Comparison of ENCODE assay signal across 36 cellular contexts in the genomic region with DNA sequence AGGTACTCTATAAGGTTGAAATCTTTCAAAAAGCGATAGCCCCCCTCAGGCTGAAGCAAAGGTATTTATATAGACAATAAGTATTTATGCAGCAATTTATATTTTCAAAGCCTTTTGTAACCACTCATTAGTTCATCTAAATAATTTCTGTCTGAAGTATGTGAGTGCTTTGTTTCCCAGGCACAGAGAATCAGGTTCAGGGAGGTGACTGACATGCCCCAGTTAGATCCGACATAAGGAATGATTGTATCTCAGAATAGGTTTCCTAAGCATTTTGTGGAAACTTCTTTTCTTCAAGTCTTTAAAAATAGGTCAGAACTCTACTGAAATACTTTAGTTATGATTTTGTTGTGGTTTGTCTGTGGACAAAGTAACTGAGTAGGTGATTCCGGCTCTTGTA.
"Had no signal": no experiment of that assay in that cellular context is flagged by ENCODE, and none has a peak within 500 bp of the region (broad histone marks: within the 10 kb centered on the region; RNA-seq: fewer than 3 reads in every experiment).

No MANE protein-coding gene starts in this region.

- H3K4me3 ChIP-seq: adrenal gland, ascending aorta, breast epithelium, cardiac muscle cell had no signal

- ATAC-seq: activated naive CD4-positive, alpha-beta T cell treated with anti-CD3 and anti-CD28 coated beads, Interleukin-2, amount 50 U/mL, for 72 hours; activated naive CD8-positive, alpha-beta T cell treated with anti-CD3 and anti-CD28 coated beads, Interleukin-2, amount 50 U/mL, for 24 hours; activated T-cell treated with anti-CD3 and anti-CD28 coated beads, Interleukin-2, amount 50 U/mL, for 4 hours; activated T-cell treated with anti-CD3 and anti-CD28 coated beads, Interleukin-2, amount 50 U/mL, for 72 hours; activated T-helper 17 cell treated with anti-CD3 and anti-CD28 coated beads, Interleukin-2, amount 50 U/mL, for 72 hours had no signal

- H3K27me3 ChIP-seq: adrenal gland, ascending aorta, brain microvascular endothelial cell, breast epithelium, cardiac muscle cell had no signal

- H3K36me3 Mint-ChIP-seq: activated naive CD4-positive, alpha-beta T cell treated with anti-CD3 and anti-CD28 coated beads, Interleukin-2, amount 10 ng/mL, durations not matched to agents 7 days and 5 days; activated naive CD4-positive, alpha-beta T cell treated with anti-CD3 and anti-CD28 coated beads, Interleukin-2, amount 50 U/mL, for 24 hours; activated naive CD4-positive, alpha-beta T cell treated with anti-CD3 and anti-CD28 coated beads, Interleukin-2, amount 50 U/mL, for 72 hours; activated naive CD8-positive, alpha-beta T cell; activated naive CD8-positive, alpha-beta T cell treated with anti-CD3 and anti-CD28 coated beads for 36 hours; activated naive CD8-positive, alpha-beta T cell treated with anti-CD3 and anti-CD28 coated beads, Interleukin-2, amount 10 ng/mL, durations not matched to agents 7 days and 5 days had no signal

- H3K4me1 ChIP-seq: adrenal gland, breast epithelium had no signal

- H3K27ac Mint-ChIP-seq: activated naive CD4-positive, alpha-beta T cell treated with anti-CD3 and anti-CD28 coated beads for 36 hours; activated naive CD4-positive, alpha-beta T cell treated with anti-CD3 and anti-CD28 coated beads, Interleukin-2, amount 10 ng/mL, durations not matched to agents 7 days and 5 days; activated naive CD4-positive, alpha-beta T cell treated with anti-CD3 and anti-CD28 coated beads, Interleukin-2, amount 50 U/mL, for 24 hours; activated naive CD4-positive, alpha-beta T cell treated with anti-CD3 and anti-CD28 coated beads, Interleukin-2, amount 50 U/mL, for 72 hours; activated naive CD8-positive, alpha-beta T cell; activated naive CD8-positive, alpha-beta T cell treated with anti-CD3 and anti-CD28 coated beads for 36 hours; activated naive CD8-positive, alpha-beta T cell treated with anti-CD3 and anti-CD28 coated beads, Interleukin-2, amount 10 ng/mL, durations not matched to agents 7 days and 5 days; activated naive CD8-positive, alpha-beta T cell treated with anti-CD3 and anti-CD28 coated beads, Interleukin-2, amount 50 U/mL, for 24 hours; activated T-cell treated with anti-CD3 and anti-CD28 coated beads, Interleukin-2, amount 50 U/mL, for 24 hours; activated T-cell treated with anti-CD3 and anti-CD28 coated beads, Interleukin-2, amount 50 U/mL, for 72 hours; activated T-helper 1 cell treated with anti-CD3 and anti-CD28 coated beads, Interleukin-12 subunit alpha, Interleukin-12 subunit beta, Interleukin-2, Interleukin-4 antibody, amounts not matched to agents 30 ng/mL and 10 ng/mL and 1 ng/mL, durations not matched to agents 14 hours and 24 hours and 36 hours; activated T-helper 17 cell treated with anti-CD3 and anti-CD28 coated beads, Interleukin-2, amount 50 U/mL, for 72 hours; activated T-helper 2 cell treated with anti-CD3 and anti-CD28 coated beads, Interferon-gamma antibody, Interleukin-2, Interleukin-4, amounts not matched to agents 10 μg/mL and 5 μg/mL and 100 μg/mL, durations not matched to agents 14 hours and 24 hours and 36 hours had no signal

- H3K9me3 Mint-ChIP-seq: activated naive CD4-positive, alpha-beta T cell treated with anti-CD3 and anti-CD28 coated beads, Interleukin-2, amount 10 ng/mL, durations not matched to agents 7 days and 5 days; activated naive CD4-positive, alpha-beta T cell treated with anti-CD3 and anti-CD28 coated beads, Interleukin-2, amount 50 U/mL, for 24 hours; activated naive CD8-positive, alpha-beta T cell treated with anti-CD3 and anti-CD28 coated beads, Interleukin-2, amount 10 ng/mL, durations not matched to agents 7 days and 5 days; activated T-helper 1 cell treated with anti-CD3 and anti-CD28 coated beads, Interleukin-12 subunit alpha, Interleukin-12 subunit beta, Interleukin-2, Interleukin-4 antibody, amounts not matched to agents 30 ng/mL and 10 ng/mL and 1 ng/mL, durations not matched to agents 14 hours and 24 hours and 36 hours had no signal

- H3K27me3 Mint-ChIP-seq: activated naive CD8-positive, alpha-beta T cell treated with anti-CD3 and anti-CD28 coated beads, Interleukin-2, amount 10 ng/mL, durations not matched to agents 7 days and 5 days; activated T-cell treated with anti-CD3 and anti-CD28 coated beads, Interleukin-2, amount 50 U/mL, for 24 hours; activated T-helper 17 cell treated with anti-CD3 and anti-CD28 coated beads, Interleukin-2, amount 50 U/mL, for 72 hours; central memory CD8-positive, alpha-beta T cell had no signal

- H3K4me1 Mint-ChIP-seq: activated naive CD4-positive, alpha-beta T cell treated with anti-CD3 and anti-CD28 coated beads, Interleukin-2, amount 10 ng/mL, durations not matched to agents 7 days and 5 days; activated naive CD4-positive, alpha-beta T cell treated with anti-CD3 and anti-CD28 coated beads, Interleukin-2, amount 50 U/mL, for 24 hours; activated naive CD8-positive, alpha-beta T cell treated with anti-CD3 and anti-CD28 coated beads for 36 hours; activated naive CD8-positive, alpha-beta T cell treated with anti-CD3 and anti-CD28 coated beads, Interleukin-2, amount 10 ng/mL, durations not matched to agents 7 days and 5 days; activated naive CD8-positive, alpha-beta T cell treated with anti-CD3 and anti-CD28 coated beads, Interleukin-2, amount 50 U/mL, for 24 hours; activated T-helper 17 cell treated with anti-CD3 and anti-CD28 coated beads, Interleukin-2, amount 50 U/mL, for 72 hours; central memory CD8-positive, alpha-beta T cell had no signal

- DNase-seq: activated effector memory CD4-positive, alpha-beta T cell treated with anti-CD3 and anti-CD28 coated beads, Interleukin-2, amount 50 U/mL, for 16 hours; activated effector memory CD4-positive, alpha-beta T cell treated with Interleukin-2 at 50 U/mL for 16 hours; activated gamma-delta T cell; activated gamma-delta T cell treated with Interleukin-2 at 50 U/mL for 16 hours; activated naive CD4-positive, alpha-beta T cell; activated naive CD4-positive, alpha-beta T cell treated with anti-CD3 and anti-CD28 coated beads for 36 hours; activated naive CD4-positive, alpha-beta T cell treated with anti-CD3 and anti-CD28 coated beads, Interleukin-2, amount 10 ng/mL, durations not matched to agents 7 days and 5 days; activated naive CD4-positive, alpha-beta T cell treated with anti-CD3 and anti-CD28 coated beads, Interleukin-2, amount 50 U/mL, for 16 hours; activated naive CD4-positive, alpha-beta T cell treated with Interleukin-2 at 50 U/mL for 16 hours; activated naive CD8-positive, alpha-beta T cell treated with anti-CD3 and anti-CD28 coated beads for 36 hours; activated naive CD8-positive, alpha-beta T cell treated with anti-CD3 and anti-CD28 coated beads, Interleukin-2, amount 10 ng/mL, durations not matched to agents 7 days and 5 days; activated naive CD8-positive, alpha-beta T cell treated with anti-CD3 and anti-CD28 coated beads, Interleukin-2, amount 50 U/mL, for 24 hours; activated T-cell treated with anti-CD3 and anti-CD28 coated beads for 4 hours; activated T-cell treated with anti-CD3 and anti-CD28 coated beads, Interleukin-2, amount 50 U/mL, for 1 hour; activated T-cell treated with anti-CD3 and anti-CD28 coated beads, Interleukin-2, amount 50 U/mL, for 24 hours; activated T-cell treated with anti-CD3 and anti-CD28 coated beads, Interleukin-2, amount 50 U/mL, for 4 hours; activated T-cell treated with anti-CD3 and anti-CD28 coated beads, Interleukin-2, amount 50 U/mL, for 48 hours; activated T-cell treated with anti-CD3 and anti-CD28 coated beads, Interleukin-2, amount 50 U/mL, for 72 hours; adrenal gland; amniotic stem cell; amygdala; anterior cingulate cortex; aorta; brain microvascular endothelial cell; central memory CD4-positive, alpha-beta T cell; cerebellar nuclear complex had no signal

- H3K27ac ChIP-seq: adrenal gland, ascending aorta, brain microvascular endothelial cell, breast epithelium, cardiac muscle cell had no signal

- H3K9me3 ChIP-seq: adrenal gland, ascending aorta, breast epithelium had no signal

- H3K4me3 Mint-ChIP-seq: activated naive CD4-positive, alpha-beta T cell treated with anti-CD3 and anti-CD28 coated beads for 36 hours; activated naive CD4-positive, alpha-beta T cell treated with anti-CD3 and anti-CD28 coated beads, Interleukin-2, amount 10 ng/mL, durations not matched to agents 7 days and 5 days; activated naive CD4-positive, alpha-beta T cell treated with anti-CD3 and anti-CD28 coated beads, Interleukin-2, amount 50 U/mL, for 24 hours; activated naive CD8-positive, alpha-beta T cell; activated naive CD8-positive, alpha-beta T cell treated with anti-CD3 and anti-CD28 coated beads for 36 hours; activated naive CD8-positive, alpha-beta T cell treated with anti-CD3 and anti-CD28 coated beads, Interleukin-2, amount 10 ng/mL, durations not matched to agents 7 days and 5 days; activated naive CD8-positive, alpha-beta T cell treated with anti-CD3 and anti-CD28 coated beads, Interleukin-2, amount 50 U/mL, for 24 hours; activated T-cell treated with anti-CD3 and anti-CD28 coated beads, Interleukin-2, amount 50 U/mL, for 24 hours; activated T-cell treated with anti-CD3 and anti-CD28 coated beads, Interleukin-2, amount 50 U/mL, for 4 hours; activated T-cell treated with anti-CD3 and anti-CD28 coated beads, Interleukin-2, amount 50 U/mL, for 72 hours; activated T-helper 1 cell treated with anti-CD3 and anti-CD28 coated beads, Interleukin-12 subunit alpha, Interleukin-12 subunit beta, Interleukin-2, Interleukin-4 antibody, amounts not matched to agents 30 ng/mL and 10 ng/mL and 1 ng/mL, durations not matched to agents 14 hours and 24 hours and 36 hours; activated T-helper 17 cell treated with anti-CD3 and anti-CD28 coated beads, Interleukin-2, amount 50 U/mL, for 72 hours; central memory CD8-positive, alpha-beta T cell had no signal

- H3K36me3 ChIP-seq: adrenal gland, ascending aorta, brain microvascular endothelial cell, breast epithelium, cardiac muscle cell had no signal
